In genomic region chr5:96809898-96810297, GRCh38 we compare ENCODE assay signal across 14 cellular contexts. TPM values are rescaled to one million over a fixed set of nuclear protein-coding genes. Genes with fewer than 3 reads are reported as not detected.
DNase-seq lines count a peak whose midpoint lies in the region; ATAC-seq and TF ChIP-seq lines count a peak whose summit lies in the region.
"Had no signal": no experiment of that assay in that cellular context is flagged by ENCODE, and none has a peak within 500 bp of the region (broad histone marks: within the 10 kb centered on the region; RNA-seq: fewer than 3 reads in every experiment).

No MANE protein-coding gene starts in this region.

- H3K4me1 ChIP-seq in left ventricle myocardium inferior, result peaks cover 38% of the 10 kb centered on the region
- peaks cover 20% of the 10 kb centered on the region for H3K4me1 ChIP-seq in upper lobe of right lung

- H3K27ac ChIP-seq in left ventricle myocardium inferior (replicated peaks) (peak overlapping the region; percentile 43), upper lobe of right lung (no peak overlapping the region)
- H3K27ac ChIP-seq: body of pancreas, gastroesophageal sphincter, GM23248, neural progenitor cell had no signal

- peaks cover 8% of the 10 kb centered on the region for H3K27me3 Mint-ChIP-seq in activated naive CD4-positive, alpha-beta T cell treated with anti-CD3 and anti-CD28 coated beads, Interleukin-2, amount 10 ng/mL, durations not matched to agents 7 days and 5 days
- no peaks in the 10 kb centered on the region for H3K27me3 Mint-ChIP-seq in natural killer cell treated with Interleukin-12 subunit alpha and Interleukin-12 subunit beta and Interleukin-15 and Interleukin-18, amount 100 ng/mL, for 72 hours

- intact Hi-C loops in left ventricle myocardium inferior (cut with micrococcal nuclease) (no loop called here), left cardiac atrium (cut with DNase I) (loop anchor here in 1 of 2 donors (5.0 kb wide), 1 partner anchor 67 kb away; the partner anchor contains the start of gene ERAP2), upper lobe of right lung (cut with DNase I) (no loop called here)

- no peaks in the 10 kb centered on the region for H3K9me3 Mint-ChIP-seq in activated naive CD4-positive, alpha-beta T cell treated with anti-CD3 and anti-CD28 coated beads, Interleukin-2, amount 10 ng/mL, durations not matched to agents 7 days and 5 days
- no peaks in the 10 kb centered on the region for H3K9me3 Mint-ChIP-seq in natural killer cell treated with Interleukin-12 subunit alpha and Interleukin-12 subunit beta and Interleukin-15 and Interleukin-18, amount 100 ng/mL, for 72 hours
- H3K9me3 Mint-ChIP-seq: neural progenitor cell had no signal

- peaks cover 16% of the 10 kb centered on the region for H3K36me3 Mint-ChIP-seq in activated naive CD4-positive, alpha-beta T cell treated with anti-CD3 and anti-CD28 coated beads, Interleukin-2, amount 10 ng/mL, durations not matched to agents 7 days and 5 days
- no peaks in the 10 kb centered on the region for H3K36me3 Mint-ChIP-seq in natural killer cell treated with Interleukin-12 subunit alpha and Interleukin-12 subunit beta and Interleukin-15 and Interleukin-18, amount 100 ng/mL, for 72 hours
- H3K36me3 Mint-ChIP-seq: neural progenitor cell had no signal

- H3K27ac Mint-ChIP-seq in activated naive CD4-positive, alpha-beta T cell treated with anti-CD3 and anti-CD28 coated beads, Interleukin-2, amount 10 ng/mL, durations not matched to agents 7 days and 5 days, result peak overlapping the region; percentile 84
- H3K27ac Mint-ChIP-seq in natural killer cell treated with Interleukin-12 subunit alpha and Interleukin-12 subunit beta and Interleukin-15 and Interleukin-18, amount 100 ng/mL, for 72 hours, result peak overlapping the region; percentile 57 to 64
- H3K27ac Mint-ChIP-seq: neural progenitor cell had no signal

- CTCF ChIA-PET in activated naive CD4-positive, alpha-beta T cell treated with anti-CD3 and anti-CD28 coated beads, Interleukin-2, amount 10 ng/mL, durations not matched to agents 7 days and 5 days (lab: Charles Lee), result interaction anchor here (1.0 to 4.2 kb wide), 3 partner anchors 59 to 333 kb away, joined by 3 to 16 read pairs (median 3); partner anchors contain the start of gene LIX1

- no peaks in the 10 kb centered on the region for H3K27me3 ChIP-seq in left ventricle myocardium inferior (ENCODE audit: low read depth)
- H3K27me3 ChIP-seq in upper lobe of right lung, result no peaks in the 10 kb centered on the region
- H3K27me3 ChIP-seq: body of pancreas, gastroesophageal sphincter, neural progenitor cell had no signal

- no peaks in the 10 kb centered on the region for H3K9me3 ChIP-seq in left ventricle myocardium inferior (replicated peaks)
- H3K9me3 ChIP-seq in upper lobe of right lung, result no peaks in the 10 kb centered on the region
- H3K9me3 ChIP-seq: body of pancreas, gastroesophageal sphincter had no signal

- peak overlapping the region; percentile 40 for H3K4me3 Mint-ChIP-seq in activated naive CD4-positive, alpha-beta T cell treated with anti-CD3 and anti-CD28 coated beads, Interleukin-2, amount 10 ng/mL, durations not matched to agents 7 days and 5 days
- peak overlapping the region; percentile 55 for H3K4me3 Mint-ChIP-seq in natural killer cell treated with Interleukin-12 subunit alpha and Interleukin-12 subunit beta and Interleukin-15 and Interleukin-18, amount 100 ng/mL, for 72 hours

- no peaks in the 10 kb centered on the region for H3K36me3 ChIP-seq in left ventricle myocardium inferior
- H3K36me3 ChIP-seq in upper lobe of right lung, result no peaks in the 10 kb centered on the region
- H3K36me3 ChIP-seq: gastroesophageal sphincter, neural progenitor cell had no signal

- DNase-seq in left ventricle myocardium inferior (no peak), left cardiac atrium (no peak), upper lobe of right lung (peak; percentile 68), kidney glomerular epithelial cell (lab: John Stamatoyannopoulos, UW) (no peak), dermis blood vessel endothelial cell (no peak)
- DNase-seq in activated naive CD4-positive, alpha-beta T cell treated with anti-CD3 and anti-CD28 coated beads, Interleukin-2, amount 10 ng/mL, durations not matched to agents 7 days and 5 days, result peak; percentile 50
- DNase-seq in natural killer cell treated with Interleukin-12 subunit alpha and Interleukin-12 subunit beta and Interleukin-15 and Interleukin-18, amount 100 ng/mL, for 72 hours (ENCODE audit: low spot score), result no peak
- DNase-seq: body of pancreas, GM23248, kidney, NCI-H345 had no signal

- H3K4me1 Mint-ChIP-seq in activated naive CD4-positive, alpha-beta T cell treated with anti-CD3 and anti-CD28 coated beads, Interleukin-2, amount 10 ng/mL, durations not matched to agents 7 days and 5 days, result peaks cover 84% of the 10 kb centered on the region
- H3K4me1 Mint-ChIP-seq in natural killer cell treated with Interleukin-12 subunit alpha and Interleukin-12 subunit beta and Interleukin-15 and Interleukin-18, amount 100 ng/mL, for 72 hours (ENCODE audit: low read depth in 2 of 2), result peaks cover 36 to 37% of the 10 kb centered on the region in 2 donors

- ATAC-seq in left cardiac atrium, result no peak
- no peak for ATAC-seq in natural killer cell treated with Interleukin-12 subunit alpha and Interleukin-12 subunit beta and Interleukin-15 and Interleukin-18, amount 100 ng/mL, for 72 hours
- peak; percentile 15 for ATAC-seq in upper lobe of right lung
- no peak for ATAC-seq in HG02884 (IDR thresholded peaks at IDR 0.05; ENCODE audit: unreplicated experiment)
- ATAC-seq: body of pancreas, gastroesophageal sphincter had no signal

- H3K4me3 ChIP-seq in left ventricle myocardium inferior, result no peak overlapping the region
- no peak overlapping the region for H3K4me3 ChIP-seq in upper lobe of right lung
- H3K4me3 ChIP-seq: body of pancreas, gastroesophageal sphincter, GM23248, neural progenitor cell had no signal

- TF ChIP-seq CTCF in left ventricle myocardium inferior (IDR thresholded peaks at IDR 0.05; ENCODE audit: borderline replicate concordance), result no peak
- no peak for TF ChIP-seq CTCF in upper lobe of right lung (IDR thresholded peaks at IDR 0.05)

RNA-seq across cellular contexts. Expression of gene ERAP1, which starts 2.2 kb away (rescaled TPM):
- total RNA-seq in left ventricle myocardium inferior, result 38.4 TPM
- total RNA-seq in left cardiac atrium, result 10 to 100 TPM; 38.4 to 38.8 TPM
- total RNA-seq in natural killer cell treated with Interleukin-12 subunit alpha and Interleukin-12 subunit beta and Interleukin-15 and Interleukin-18, amount 100 ng/mL, for 72 hours, result 100 to 1,000 TPM; 113 to 138 TPM
- total RNA-seq in upper lobe of right lung, result 61.3 TPM
- 63.6 and 117 TPM in 2 replicates for total RNA-seq in dermis blood vessel endothelial cell

Comparison
In these comparisons a context has a peak if more than half of its experiments do, and no peak if none do; other contexts are left out.
1. DNase-seq: peak in activated naive CD4-positive, alpha-beta T cell treated with anti-CD3 and anti-CD28 coated beads, Interleukin-2, amount 10 ng/mL, durations not matched to agents 7 days and 5 days (single experiment) and upper lobe of right lung (single experiment); none in left ventricle myocardium inferior (single experiment), left cardiac atrium (single experiment), natural killer cell treated with Interleukin-12 subunit alpha and Interleukin-12 subunit beta and Interleukin-15 and Interleukin-18, amount 100 ng/mL, for 72 hours (single experiment), kidney glomerular epithelial cell (single experiment) and dermis blood vessel endothelial cell (single experiment).